1 cellular context compared by ENCODE assay signal in the genomic region with DNA sequence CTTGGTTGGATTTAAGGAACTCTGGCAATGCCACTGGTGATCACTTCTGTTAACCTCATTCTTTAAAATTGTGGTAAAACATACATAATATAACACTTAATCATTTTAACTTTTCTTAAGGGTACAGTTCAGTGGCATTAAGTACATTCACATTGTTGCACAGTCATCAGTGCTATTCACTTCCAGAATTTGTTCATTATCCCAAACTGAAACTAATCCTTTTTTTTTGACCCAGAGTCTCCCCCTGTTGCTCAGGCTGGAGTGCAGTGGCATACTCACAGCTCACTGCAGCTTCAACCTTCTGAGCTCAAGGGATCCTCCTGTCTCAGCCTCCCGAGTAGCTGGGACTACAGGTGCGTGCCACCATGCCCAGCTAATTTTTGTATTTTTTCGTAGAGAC.
TF ChIP-seq lines count a peak whose summit lies in the region.

No MANE protein-coding gene starts in this region.

TF ChIP-seq in K562, 482 proteins besides CTCF, POLR2A, EP300 and RAD21 (continued from another document):
- TF ChIP-seq PRDM10 (IDR thresholded peaks at IDR 0.05; ENCODE audit: partially characterized antibody) = no peak
TF ChIP-seq in K562: peak in this region for 1.
